ENCODE assay signal across 1 cellular context in genomic region chr17:81419333-81419885, GRCh38.
A peak's percentile ranks its signal among the peaks of the same experiment; 100 is the strongest.
TF ChIP-seq lines count a peak whose summit lies in the region.

No MANE protein-coding gene starts in this region.

TF ChIP-seq in HEK293, 187 proteins besides CTCF, POLR2A, EP300 and RAD21 (continued from another document and continues in another):
- TF ChIP-seq REST (tag by site-specific recombination; IDR thresholded peaks at IDR 0.05) = no peak; the same call in 1 of the 2 replicates
- peak; percentile 86 for TF ChIP-seq KLF9 (tag by site-specific recombination; IDR thresholded peaks at IDR 0.05; ENCODE audit: low read depth)
- no peak for TF ChIP-seq ZNF449 (tag by site-specific recombination; IDR thresholded peaks at IDR 0.05)
- TF ChIP-seq ZNF146 (tag by site-specific recombination; IDR thresholded peaks at IDR 0.05) = no peak
- no peak for TF ChIP-seq ZNF37A (tag by site-specific recombination; IDR thresholded peaks at IDR 0.05)
- no peak for TF ChIP-seq PBX3 (CRISPR knock-in tag; IDR thresholded peaks at IDR 0.05)
- no peak for TF ChIP-seq SCRT2 (tag by site-specific recombination; IDR thresholded peaks at IDR 0.05)
- peak; percentile 60; the same call in 1 of the 2 replicates for TF ChIP-seq ZNF16 (tag by site-specific recombination; IDR thresholded peaks at IDR 0.05; ENCODE audit: low read depth)
- TF ChIP-seq, protein P1, sequence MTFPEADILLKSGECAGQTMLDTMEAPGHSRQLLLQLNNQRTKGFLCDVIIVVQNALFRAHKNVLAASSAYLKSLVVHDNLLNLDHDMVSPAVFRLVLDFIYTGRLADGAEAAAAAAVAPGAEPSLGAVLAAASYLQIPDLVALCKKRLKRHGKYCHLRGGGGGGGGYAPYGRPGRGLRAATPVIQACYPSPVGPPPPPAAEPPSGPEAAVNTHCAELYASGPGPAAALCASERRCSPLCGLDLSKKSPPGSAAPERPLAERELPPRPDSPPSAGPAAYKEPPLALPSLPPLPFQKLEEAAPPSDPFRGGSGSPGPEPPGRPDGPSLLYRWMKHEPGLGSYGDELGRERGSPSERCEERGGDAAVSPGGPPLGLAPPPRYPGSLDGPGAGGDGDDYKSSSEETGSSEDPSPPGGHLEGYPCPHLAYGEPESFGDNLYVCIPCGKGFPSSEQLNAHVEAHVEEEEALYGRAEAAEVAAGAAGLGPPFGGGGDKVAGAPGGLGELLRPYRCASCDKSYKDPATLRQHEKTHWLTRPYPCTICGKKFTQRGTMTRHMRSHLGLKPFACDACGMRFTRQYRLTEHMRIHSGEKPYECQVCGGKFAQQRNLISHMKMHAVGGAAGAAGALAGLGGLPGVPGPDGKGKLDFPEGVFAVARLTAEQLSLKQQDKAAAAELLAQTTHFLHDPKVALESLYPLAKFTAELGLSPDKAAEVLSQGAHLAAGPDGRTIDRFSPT (tag by site-specific recombination; IDR thresholded peaks at IDR 0.05) = peak; percentile 92
- no peak for TF ChIP-seq ZNF549 (tag by site-specific recombination; IDR thresholded peaks at IDR 0.05)
- peak; percentile 98 for TF ChIP-seq OSR2 (tag by site-specific recombination; IDR thresholded peaks at IDR 0.05)
- TF ChIP-seq ZNF155 (tag by site-specific recombination; IDR thresholded peaks at IDR 0.05) = no peak
- TF ChIP-seq ZNF24 (tag by site-specific recombination; IDR thresholded peaks at IDR 0.05) = 0 out of 2 replicates have a peak, but pooled peaks have one; percentile 22
- peak; percentile 46; the same call in 1 of the 2 replicates for TF ChIP-seq ZNF692 (tag by site-specific recombination; IDR thresholded peaks at IDR 0.05)
- 0 out of 2 replicates have a peak, but pooled peaks have one; percentile 29 for TF ChIP-seq ELK4 (IDR thresholded peaks at IDR 0.05; ENCODE audit: borderline replicate concordance, low read depth, low read length)
- no peak for TF ChIP-seq OVOL3 (tag by site-specific recombination; IDR thresholded peaks at IDR 0.05)
- 0 out of 2 replicates have a peak, but pooled peaks have one; percentile 9 for TF ChIP-seq ZNF843 (tag by site-specific recombination; IDR thresholded peaks at IDR 0.05)
- no peak for TF ChIP-seq ZNF791 (tag by site-specific recombination; IDR thresholded peaks at IDR 0.05)
- no peak for TF ChIP-seq BCL11A (tag by site-specific recombination; IDR thresholded peaks at IDR 0.05; ENCODE audit: low read depth)
- TF ChIP-seq, protein P2, sequence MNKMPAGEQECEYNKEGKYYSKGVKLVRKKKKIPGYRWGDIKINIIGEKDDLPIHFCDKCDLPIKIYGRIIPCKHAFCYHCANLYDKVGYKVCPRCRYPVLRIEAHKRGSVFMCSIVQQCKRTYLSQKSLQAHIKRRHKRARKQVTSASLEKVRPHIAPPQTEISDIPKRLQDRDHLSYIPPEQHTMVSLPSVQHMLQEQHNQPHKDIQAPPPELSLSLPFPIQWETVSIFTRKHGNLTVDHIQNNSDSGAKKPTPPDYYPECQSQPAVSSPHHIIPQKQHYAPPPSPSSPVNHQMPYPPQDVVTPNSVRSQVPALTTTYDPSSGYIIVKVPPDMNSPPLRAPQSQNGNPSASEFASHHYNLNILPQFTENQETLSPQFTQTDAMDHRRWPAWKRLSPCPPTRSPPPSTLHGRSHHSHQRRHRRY (tag by site-specific recombination; IDR thresholded peaks at IDR 0.05) = no peak
- TF ChIP-seq ZNF670 (tag by site-specific recombination; IDR thresholded peaks at IDR 0.05; ENCODE audit: low read depth) = no peak
- TF ChIP-seq ZNF19 (tag by site-specific recombination; IDR thresholded peaks at IDR 0.05; ENCODE audit: low read depth) = no peak
- TF ChIP-seq ZNF354C (tag by site-specific recombination; IDR thresholded peaks at IDR 0.05; ENCODE audit: borderline replicate concordance, low read depth) = no peak
- peak; percentile 87 for TF ChIP-seq ZBTB8A (tag by site-specific recombination; IDR thresholded peaks at IDR 0.05)
- TF ChIP-seq, protein P3, sequence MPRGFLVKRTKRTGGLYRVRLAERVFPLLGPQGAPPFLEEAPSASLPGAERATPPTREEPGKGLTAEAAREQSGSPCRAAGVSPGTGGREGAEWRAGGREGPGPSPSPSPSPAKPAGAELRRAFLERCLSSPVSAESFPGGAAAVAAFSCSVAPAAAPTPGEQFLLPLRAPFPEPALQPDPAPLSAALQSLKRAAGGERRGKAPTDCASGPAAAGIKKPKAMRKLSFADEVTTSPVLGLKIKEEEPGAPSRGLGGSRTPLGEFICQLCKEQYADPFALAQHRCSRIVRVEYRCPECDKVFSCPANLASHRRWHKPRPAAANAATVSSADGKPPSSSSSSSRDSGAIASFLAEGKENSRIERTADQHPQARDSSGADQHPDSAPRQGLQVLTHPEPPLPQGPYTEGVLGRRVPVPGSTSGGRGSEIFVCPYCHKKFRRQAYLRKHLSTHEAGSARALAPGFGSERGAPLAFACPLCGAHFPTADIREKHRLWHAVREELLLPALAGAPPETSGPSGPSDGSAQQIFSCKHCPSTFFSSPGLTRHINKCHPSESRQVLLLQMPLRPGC (tag by site-specific recombination; IDR thresholded peaks at IDR 0.05) = peak; percentile 65
- peak; percentile 49; the same call in 1 of the 2 replicates for TF ChIP-seq ZXDB (tag by site-specific recombination; IDR thresholded peaks at IDR 0.05)
- TF ChIP-seq TRIM28 (IDR thresholded peaks at IDR 0.05; ENCODE audit: borderline replicate concordance, low read length) = no peak
- TF ChIP-seq ZNF571 (tag by site-specific recombination; IDR thresholded peaks at IDR 0.05) = no peak
- TF ChIP-seq ZNF18 (tag by site-specific recombination; IDR thresholded peaks at IDR 0.05) = peak; percentile 40; the same call in 1 of the 2 replicates
- TF ChIP-seq HOXA7 (CRISPR knock-in tag; IDR thresholded peaks at IDR 0.05; ENCODE audit: borderline replicate concordance) = no peak
- 0 out of 2 replicates have a peak, but pooled peaks have one; percentile 27 for TF ChIP-seq ZNF639 (tag by site-specific recombination; IDR thresholded peaks at IDR 0.05)
- peak; percentile 99 for TF ChIP-seq ZNF423 (tag by site-specific recombination; IDR thresholded peaks at IDR 0.05)
- TF ChIP-seq ZNF211 (tag by site-specific recombination; IDR thresholded peaks at IDR 0.05; ENCODE audit: low read depth) = no peak
- no peak for TF ChIP-seq ZNF654 (tag by site-specific recombination; IDR thresholded peaks at IDR 0.05; ENCODE audit: low read depth)
- TF ChIP-seq, protein P4, sequence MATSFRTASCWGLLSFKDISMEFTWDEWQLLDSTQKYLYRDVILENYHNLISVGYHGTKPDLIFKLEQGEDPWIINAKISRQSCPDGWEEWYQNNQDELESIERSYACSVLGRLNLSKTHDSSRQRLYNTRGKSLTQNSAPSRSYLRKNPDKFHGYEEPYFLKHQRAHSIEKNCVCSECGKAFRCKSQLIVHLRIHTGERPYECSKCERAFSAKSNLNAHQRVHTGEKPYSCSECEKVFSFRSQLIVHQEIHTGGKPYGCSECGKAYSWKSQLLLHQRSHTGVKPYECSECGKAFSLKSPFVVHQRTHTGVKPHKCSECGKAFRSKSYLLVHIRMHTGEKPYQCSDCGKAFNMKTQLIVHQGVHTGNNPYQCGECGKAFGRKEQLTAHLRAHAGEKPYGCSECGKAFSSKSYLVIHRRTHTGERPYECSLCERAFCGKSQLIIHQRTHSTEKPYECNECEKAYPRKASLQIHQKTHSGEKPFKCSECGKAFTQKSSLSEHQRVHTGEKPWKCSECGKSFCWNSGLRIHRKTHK (tag by site-specific recombination; IDR thresholded peaks at IDR 0.05) = no peak
- TF ChIP-seq TCF7L2 (IDR thresholded peaks at IDR 0.05; ENCODE audit: borderline replicate concordance, low read depth, low read length) = no peak
- TF ChIP-seq ZBTB26 (tag by site-specific recombination; optimal IDR thresholded peaks at IDR 0.05) = no peak
